11 cellular contexts compared by ENCODE assay signal in the genomic region with DNA sequence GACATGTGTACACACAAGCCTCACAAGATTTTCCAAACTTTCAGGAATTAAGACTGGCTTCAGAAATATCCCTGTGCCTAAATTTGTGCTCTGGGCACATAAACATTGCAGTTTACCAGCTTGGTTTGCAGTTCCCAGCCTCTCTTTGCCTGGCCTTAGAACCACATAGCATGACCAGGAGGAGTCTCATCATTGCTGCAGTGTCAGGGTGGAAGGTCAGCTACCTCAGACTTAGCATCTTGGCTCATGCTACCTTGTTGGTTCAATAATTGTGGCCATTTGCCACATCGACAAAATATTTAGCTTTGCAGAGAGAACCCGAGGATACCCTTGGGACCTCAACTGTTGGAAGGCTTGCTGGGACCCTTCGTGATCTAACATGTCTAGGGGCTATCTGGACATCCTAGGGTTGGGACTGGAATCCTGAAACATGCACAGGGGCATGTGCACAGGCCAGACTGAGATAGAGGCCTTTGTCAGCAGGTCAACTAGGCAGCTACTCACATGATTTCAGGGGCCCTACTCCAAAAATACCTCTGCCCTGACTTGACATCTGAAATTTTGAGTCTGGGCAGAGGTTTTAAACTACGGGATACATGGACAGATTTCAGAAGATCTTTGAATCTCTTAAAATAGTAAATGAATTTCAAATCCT. TPM values are rescaled to one million over a fixed set of nuclear protein-coding genes. Genes with fewer than 3 reads are reported as not detected.
"Had no signal": no experiment of that assay in that cellular context is flagged by ENCODE, and none has a peak within 500 bp of the region (broad histone marks: within the 10 kb centered on the region; RNA-seq: fewer than 3 reads in every experiment).

No MANE protein-coding gene starts in this region.

- H3K9me3 Mint-ChIP-seq: HFFc6, IgD-negative memory B cell had no signal

- H3K27ac Mint-ChIP-seq: HFFc6, IgD-negative memory B cell had no signal

- DNase-seq: GM23248, GOT3, H7, HFFc6, KBM-7 had no signal

- H3K27ac ChIP-seq: GM23248, HL-60 had no signal

- H3K4me3 ChIP-seq: GM23248, HAP-1 had no signal

- H3K4me3 Mint-ChIP-seq: HFFc6, IgD-negative memory B cell had no signal

- H3K9me3 ChIP-seq: HAP-1 had no signal

- ATAC-seq: HCT116 had no signal

- H3K36me3 Mint-ChIP-seq: IgD-negative memory B cell had no signal

- H3K36me3 ChIP-seq: HAP-1 had no signal

- H3K4me1 ChIP-seq: HAP-1 had no signal

- H3K9ac ChIP-seq: GM23248 had no signal

- H3K4me1 Mint-ChIP-seq: IgD-negative memory B cell had no signal

- H2AFZ ChIP-seq: GM23248 had no signal

RNA-seq across cellular contexts. Expression of gene SUPT20HL2, which starts 8.0 kb away (rescaled TPM):
- total RNA-seq: GM23248, H4, HFFc6, HT1080 had no signal
- polyA plus RNA-seq: GM23248, IgD-negative memory B cell had no signal

RNA-seq across cellular contexts. Expression of gene SUPT20HL1, which starts 38.6 kb away (rescaled TPM):
- total RNA-seq: GM23248, H4, H7, HFFc6, HT1080 had no signal
- polyA plus RNA-seq: GM23248, IgD-negative memory B cell had no signal
